In genomic region chr15:68471552-68471951, GRCh38 we compare ENCODE assay signal across 30 cellular contexts.
DNase-seq lines count a peak whose midpoint lies in the region; ATAC-seq and TF ChIP-seq lines count a peak whose summit lies in the region.
"Had no signal": no experiment of that assay in that cellular context is flagged by ENCODE, and none has a peak within 500 bp of the region (broad histone marks: within the 10 kb centered on the region; RNA-seq: fewer than 3 reads in every experiment).

No MANE protein-coding gene starts in this region.

- H3F3A ChIP-seq in MM.1S (ENCODE audit: insufficient read depth, low read length), result no peaks in the 10 kb centered on the region

- H3K9me2 ChIP-seq in MM.1S (replicated peaks; ENCODE audit: insufficient read depth, low read length), result no peaks in the 10 kb centered on the region

- H3K9ac ChIP-seq in MM.1S (ENCODE audit: low read length), result no peak overlapping the region
- H3K9ac ChIP-seq: BLaER1 treated with 17β-estradiol and CSF1 and Interleukin-3, amounts not matched to agents 10 nM and 100 nM had no signal

- no peaks in the 10 kb centered on the region for H3K79me2 ChIP-seq in MM.1S (ENCODE audit: low read length)

- no peaks in the 10 kb centered on the region for H3K9me3 ChIP-seq in MM.1S (replicated peaks; ENCODE audit: insufficient read depth, low read length)
- H3K9me3 ChIP-seq: BLaER1 treated with 17β-estradiol and CSF1 and Interleukin-3, amounts not matched to agents 10 nM and 100 nM; colonic mucosa; right atrium auricular region; spleen had no signal

- H3K4me1 ChIP-seq in MM.1S (ENCODE audit: low read length), result no peaks in the 10 kb centered on the region
- H3K4me1 ChIP-seq: colonic mucosa, heart right ventricle, right atrium auricular region, spleen had no signal

- no peaks in the 10 kb centered on the region for H3K27me3 ChIP-seq in MM.1S (replicated peaks; ENCODE audit: insufficient read depth, low read length)
- H3K27me3 ChIP-seq: BLaER1 treated with 17β-estradiol and CSF1 and Interleukin-3, amounts not matched to agents 10 nM and 100 nM; cardiac muscle cell; colonic mucosa; MG63; right atrium auricular region had no signal

- DNase-seq in COR-L47 (lab: John Stamatoyannopoulos, UW), result peak; percentile 7
- DNase-seq in NCI-H1417 treated with DMSO at 0.1 percent for 48 hours (lab: John Stamatoyannopoulos, UW), result peak; percentile 6
- peak; percentile 25 for DNase-seq in kidney glomerular epithelial cell (lab: John Stamatoyannopoulos, UW)
- DNase-seq in kidney tubule cell (ENCODE audit: low spot score), result no peak
- no peak for DNase-seq in MM.1S
- no peak for DNase-seq in epidermal melanocyte (ENCODE audit: insufficient read length, low spot score)
- DNase-seq: activated CD4-positive, alpha-beta memory T cell treated with anti-CD3 and anti-CD28 coated beads, Interleukin-2, amount 10 ng/mL, durations not matched to agents 7 days and 5 days; activated CD4-positive, alpha-beta T cell treated with anti-CD3 and anti-CD28 coated beads for 1 hour; activated CD8-positive, alpha-beta memory T cell treated with anti-CD3 and anti-CD28 coated beads, Interleukin-2, amount 50 U/mL, for 48 hours; colonic mucosa; effector CD8-positive, alpha-beta T cell; erythroblast; foreskin melanocyte; H9; heart right ventricle; MG63; NCI-H1694; NCI-H2171; NCI-H510A treated with DMSO at 0.1 percent for 48 hours; spleen; stimulated activated CD4-positive, alpha-beta T cell treated with anti-CD3 and anti-CD28 coated beads, Interleukin-2, amount 100 ng/mL, for 48 hours; T-helper 17 cell; trophoblast cell had no signal

- H3K4me2 ChIP-seq in MM.1S (ENCODE audit: low read depth, low read length), result no peak overlapping the region

- H3K4me3 ChIP-seq in MM.1S (ENCODE audit: low read length), result no peak overlapping the region
- H3K4me3 ChIP-seq: BLaER1 treated with 17β-estradiol and CSF1 and Interleukin-3, amounts not matched to agents 10 nM and 100 nM; cardiac muscle cell; colonic mucosa; GM12878; heart right ventricle; MG63; right atrium auricular region; spleen had no signal

- no peak overlapping the region for H2AFZ ChIP-seq in MM.1S (ENCODE audit: low read length)

- ATAC-seq in SK-N-SH treated with all-trans-retinoic acid at 6 μM for 48 hours, result peak; percentile 50
- no peak for ATAC-seq in GM18861 (IDR thresholded peaks at IDR 0.05; ENCODE audit: unreplicated experiment)
- ATAC-seq: activated T-helper 17 cell treated with anti-CD3 and anti-CD28 coated beads, Interleukin-2, amount 50 U/mL, for 72 hours; heart right ventricle; T-helper 17 cell had no signal

- H4K20me1 ChIP-seq in MM.1S (ENCODE audit: insufficient read depth, low read length), result no peaks in the 10 kb centered on the region
- H4K20me1 ChIP-seq: BLaER1 treated with 17β-estradiol and CSF1 and Interleukin-3, amounts not matched to agents 10 nM and 100 nM had no signal

- no peak overlapping the region for H3K27ac ChIP-seq in MM.1S (ENCODE audit: low read length)
- H3K27ac ChIP-seq: BLaER1 treated with 17β-estradiol and CSF1 and Interleukin-3, amounts not matched to agents 10 nM and 100 nM; cardiac muscle cell; colonic mucosa; heart right ventricle; right atrium auricular region; spleen had no signal

- no peaks in the 10 kb centered on the region for H3K36me3 ChIP-seq in MM.1S (replicated peaks; ENCODE audit: insufficient read depth, low read length)
- H3K36me3 ChIP-seq: BLaER1 treated with 17β-estradiol and CSF1 and Interleukin-3, amounts not matched to agents 10 nM and 100 nM; cardiac muscle cell; colonic mucosa; heart right ventricle; MG63; right atrium auricular region; spleen had no signal

- TF ChIP-seq CTCF in MM.1S (IDR thresholded peaks at IDR 0.05; ENCODE audit: low read length), result no peak

TF ChIP-seq in SK-N-SH treated with all-trans-retinoic acid at 6 μM for 48 hours, 23 proteins besides CTCF, POLR2A, EP300 and RAD21:
- TF ChIP-seq PPARA (CRISPR knock-in tag; IDR thresholded peaks at IDR 0.05; ENCODE audit: borderline replicate concordance) (no peak), SNAI2 (CRISPR knock-in tag; IDR thresholded peaks at IDR 0.05) (peak; percentile 93), ISL1 (CRISPR knock-in tag; IDR thresholded peaks at IDR 0.05) (peak; percentile 73), TCF4 (CRISPR knock-in tag; IDR thresholded peaks at IDR 0.05; ENCODE audit: borderline replicate concordance) (peak; percentile 46; the same call in 1 of the 2 replicates), ARNTL (CRISPR knock-in tag; IDR thresholded peaks at IDR 0.05; ENCODE audit: borderline replicate concordance, low read depth) (no peak), ZNF565 (CRISPR knock-in tag; conservative IDR thresholded peaks at IDR 0.05; ENCODE audit: low read depth) (no peak)
- TF ChIP-seq, protein P1, sequence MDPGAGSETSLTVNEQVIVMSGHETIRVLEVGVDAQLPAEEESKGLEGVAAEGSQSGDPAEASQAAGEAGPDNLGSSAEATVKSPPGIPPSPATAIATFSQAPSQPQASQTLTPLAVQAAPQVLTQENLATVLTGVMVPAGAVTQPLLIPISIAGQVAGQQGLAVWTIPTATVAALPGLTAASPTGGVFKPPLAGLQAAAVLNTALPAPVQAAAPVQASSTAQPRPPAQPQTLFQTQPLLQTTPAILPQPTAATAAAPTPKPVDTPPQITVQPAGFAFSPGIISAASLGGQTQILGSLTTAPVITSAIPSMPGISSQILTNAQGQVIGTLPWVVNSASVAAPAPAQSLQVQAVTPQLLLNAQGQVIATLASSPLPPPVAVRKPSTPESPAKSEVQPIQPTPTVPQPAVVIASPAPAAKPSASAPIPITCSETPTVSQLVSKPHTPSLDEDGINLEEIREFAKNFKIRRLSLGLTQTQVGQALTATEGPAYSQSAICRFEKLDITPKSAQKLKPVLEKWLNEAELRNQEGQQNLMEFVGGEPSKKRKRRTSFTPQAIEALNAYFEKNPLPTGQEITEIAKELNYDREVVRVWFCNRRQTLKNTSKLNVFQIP (CRISPR knock-in tag; IDR thresholded peaks at IDR 0.05; ENCODE audit: borderline replicate concordance, low read depth), result no peak
TF ChIP-seq in SK-N-SH treated with all-trans-retinoic acid at 6 μM for 48 hours: peak in this region for 3.

Comparison
In these comparisons a context has a peak if more than half of its experiments do, and no peak if none do; other contexts are left out.
1. DNase-seq: peak in COR-L47 (single experiment), NCI-H1417 treated with DMSO at 0.1 percent for 48 hours (single experiment) and kidney glomerular epithelial cell (single experiment); none in kidney tubule cell (single experiment), MM.1S (single experiment) and epidermal melanocyte (single experiment).